Comparison of ENCODE assay signal across 8 cellular contexts in the genomic region with DNA sequence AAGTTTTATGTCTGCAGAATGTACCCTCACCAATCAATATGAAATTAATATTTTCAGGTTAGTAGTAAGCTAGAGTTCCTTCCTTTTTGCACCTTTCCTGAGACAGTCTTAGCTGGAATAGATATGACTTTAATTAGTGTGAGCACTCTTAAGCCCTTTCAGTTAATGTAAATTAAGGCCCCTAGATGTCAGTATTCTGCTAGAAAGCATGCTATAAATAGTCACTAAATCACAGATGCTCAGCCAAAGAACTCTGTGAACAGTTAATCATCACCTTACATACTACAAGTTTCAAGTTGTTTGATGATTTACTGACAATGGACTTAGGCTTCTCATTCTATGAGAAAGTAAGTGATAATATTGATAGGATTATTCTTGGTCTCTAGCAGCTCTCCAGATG.
DNase-seq lines count a peak whose midpoint lies in the region; ATAC-seq and TF ChIP-seq lines count a peak whose summit lies in the region.

No MANE protein-coding gene starts in this region.

- H3K9ac ChIP-seq in Loucy (ENCODE audit: low read depth, low read length, poor library complexity, severe bottlenecking), result no peak overlapping the region

- no peak overlapping the region for H3K27ac ChIP-seq in thyroid gland

- H3K9me2 ChIP-seq in Loucy (replicated peaks; ENCODE audit: low read depth, low read length), result no peaks in the 10 kb centered on the region

- H3F3A ChIP-seq in Loucy (ENCODE audit: low read depth), result no peaks in the 10 kb centered on the region

- peak; percentile 62 for ATAC-seq in GM21360 (IDR thresholded peaks at IDR 0.05; ENCODE audit: unreplicated experiment)
- ATAC-seq in WTC11, result peak; percentile 82
- ATAC-seq in esophagus mucosa, result no peak

- H3K36me3 ChIP-seq in Loucy (ENCODE audit: insufficient read depth, low read length) (no peaks in the 10 kb centered on the region), thyroid gland (no peaks in the 10 kb centered on the region)

- DNase-seq in COR-L47 (lab: John Stamatoyannopoulos, UW), result peak; percentile 44
- DNase-seq in WTC11 (ENCODE audit: low spot score), result no peak
- no peak for DNase-seq in thyroid gland
- no peak for DNase-seq in activated CD4-positive, alpha-beta T cell treated with anti-CD3 and anti-CD28 coated beads, Interleukin-2, amount 50 U/mL, for 4 hours
- no peak for DNase-seq in activated T-cell treated with anti-CD3 and anti-CD28 coated beads, Interleukin-2, amount 50 U/mL, for 24 hours

- H3K4me3 ChIP-seq in Loucy (ENCODE audit: low read length, poor library complexity, severe bottlenecking) (no peak overlapping the region), thyroid gland (replicated peaks in 1 of 3) (no peak overlapping the region)

- intact Hi-C loops in thyroid gland (cut with DNase I), result no loop called here

- H3K9me3 ChIP-seq in Loucy (ENCODE audit: insufficient read depth, low read depth, low read length) (no peaks in the 10 kb centered on the region), thyroid gland (no peaks in the 10 kb centered on the region)

- no peaks in the 10 kb centered on the region for H4K20me1 ChIP-seq in Loucy (ENCODE audit: insufficient read depth, low read length, poor library complexity, severe bottlenecking)

- no peaks in the 10 kb centered on the region for H3K36me3 Mint-ChIP-seq in WTC11
- H3K36me3 Mint-ChIP-seq in activated T-cell treated with anti-CD3 and anti-CD28 coated beads, Interleukin-2, amount 50 U/mL, for 24 hours (ENCODE audit: low read depth), result no peaks in the 10 kb centered on the region

- no peak overlapping the region for H3K4me3 Mint-ChIP-seq in WTC11
- H3K4me3 Mint-ChIP-seq in activated T-cell treated with anti-CD3 and anti-CD28 coated beads, Interleukin-2, amount 50 U/mL, for 24 hours, result no peak overlapping the region

- POLR2A ChIA-PET in WTC11 (lab: Charles Lee), result no interaction called here

- H3K27ac Mint-ChIP-seq in WTC11, result no peak overlapping the region
- no peak overlapping the region for H3K27ac Mint-ChIP-seq in activated T-cell treated with anti-CD3 and anti-CD28 coated beads, Interleukin-2, amount 50 U/mL, for 24 hours

- no peak for TF ChIP-seq POLR2A in thyroid gland (IDR thresholded peaks at IDR 0.05)

- H3K4me2 ChIP-seq in Loucy (ENCODE audit: low read depth, low read length, poor library complexity, severe bottlenecking), result no peak overlapping the region

- H3K4me1 Mint-ChIP-seq in WTC11, result peaks cover 9% of the 10 kb centered on the region
- no peaks in the 10 kb centered on the region for H3K4me1 Mint-ChIP-seq in activated T-cell treated with anti-CD3 and anti-CD28 coated beads, Interleukin-2, amount 50 U/mL, for 24 hours (ENCODE audit: low read depth)

- H3K27me3 Mint-ChIP-seq in WTC11 (ENCODE audit: low read depth), result no peaks in the 10 kb centered on the region
- no peaks in the 10 kb centered on the region for H3K27me3 Mint-ChIP-seq in activated T-cell treated with anti-CD3 and anti-CD28 coated beads, Interleukin-2, amount 50 U/mL, for 24 hours

- TF ChIP-seq CTCF in Loucy (conservative IDR thresholded peaks at IDR 0.05; ENCODE audit: low read length), result peak; percentile 59
- no peak for TF ChIP-seq CTCF in WTC11 (IDR thresholded peaks at IDR 0.05)
- peak in 4 of 6 experiments; percentile 22 to 77 (median 64) for TF ChIP-seq CTCF in thyroid gland (IDR thresholded peaks at IDR 0.05)

- no peak overlapping the region for H2AFZ ChIP-seq in Loucy (ENCODE audit: low read length)

- no peaks in the 10 kb centered on the region for H3K27me3 ChIP-seq in Loucy (ENCODE audit: insufficient read depth, low read length, poor library complexity, severe bottlenecking)
- H3K27me3 ChIP-seq in thyroid gland, result no peaks in the 10 kb centered on the region

- H3K79me2 ChIP-seq in Loucy (ENCODE audit: insufficient read depth, low read length), result no peaks in the 10 kb centered on the region

- H3K9me3 Mint-ChIP-seq in WTC11, result no peaks in the 10 kb centered on the region
- no peaks in the 10 kb centered on the region for H3K9me3 Mint-ChIP-seq in activated T-cell treated with anti-CD3 and anti-CD28 coated beads, Interleukin-2, amount 50 U/mL, for 24 hours

- H3K4me1 ChIP-seq in Loucy (ENCODE audit: insufficient read depth, low read length, poor library complexity, severe bottlenecking) (no peaks in the 10 kb centered on the region), thyroid gland (no peaks in the 10 kb centered on the region)

- CTCF ChIA-PET in WTC11 (lab: Charles Lee), result interaction anchor here (0.7 to 2.5 kb wide), 8 partner anchors 9 to 511 kb away, joined by 3 to 9 read pairs (median 4); a partner anchor contains a TSS

TF ChIP-seq in WTC11, 78 proteins besides CTCF, POLR2A, EP300 and RAD21 (continues in another document):
- TF ChIP-seq, protein P1, sequence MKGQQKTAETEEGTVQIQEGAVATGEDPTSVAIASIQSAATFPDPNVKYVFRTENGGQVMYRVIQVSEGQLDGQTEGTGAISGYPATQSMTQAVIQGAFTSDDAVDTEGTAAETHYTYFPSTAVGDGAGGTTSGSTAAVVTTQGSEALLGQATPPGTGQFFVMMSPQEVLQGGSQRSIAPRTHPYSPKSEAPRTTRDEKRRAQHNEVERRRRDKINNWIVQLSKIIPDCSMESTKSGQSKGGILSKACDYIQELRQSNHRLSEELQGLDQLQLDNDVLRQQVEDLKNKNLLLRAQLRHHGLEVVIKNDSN (CRISPR knock-in tag; IDR thresholded peaks at IDR 0.05), result no peak
- TF ChIP-seq, protein P2, sequence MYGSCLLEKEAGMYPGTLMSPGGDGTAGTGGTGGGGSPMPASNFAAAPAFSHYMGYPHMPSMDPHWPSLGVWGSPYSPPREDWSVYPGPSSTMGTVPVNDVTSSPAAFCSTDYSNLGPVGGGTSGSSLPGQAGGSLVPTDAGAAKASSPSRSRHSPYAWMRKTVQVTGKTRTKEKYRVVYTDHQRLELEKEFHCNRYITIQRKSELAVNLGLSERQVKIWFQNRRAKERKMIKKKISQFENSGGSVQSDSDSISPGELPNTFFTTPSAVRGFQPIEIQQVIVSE (CRISPR knock-in tag; IDR thresholded peaks at IDR 0.05; ENCODE audit: borderline replicate concordance), result no peak
- TF ChIP-seq, protein P3, sequence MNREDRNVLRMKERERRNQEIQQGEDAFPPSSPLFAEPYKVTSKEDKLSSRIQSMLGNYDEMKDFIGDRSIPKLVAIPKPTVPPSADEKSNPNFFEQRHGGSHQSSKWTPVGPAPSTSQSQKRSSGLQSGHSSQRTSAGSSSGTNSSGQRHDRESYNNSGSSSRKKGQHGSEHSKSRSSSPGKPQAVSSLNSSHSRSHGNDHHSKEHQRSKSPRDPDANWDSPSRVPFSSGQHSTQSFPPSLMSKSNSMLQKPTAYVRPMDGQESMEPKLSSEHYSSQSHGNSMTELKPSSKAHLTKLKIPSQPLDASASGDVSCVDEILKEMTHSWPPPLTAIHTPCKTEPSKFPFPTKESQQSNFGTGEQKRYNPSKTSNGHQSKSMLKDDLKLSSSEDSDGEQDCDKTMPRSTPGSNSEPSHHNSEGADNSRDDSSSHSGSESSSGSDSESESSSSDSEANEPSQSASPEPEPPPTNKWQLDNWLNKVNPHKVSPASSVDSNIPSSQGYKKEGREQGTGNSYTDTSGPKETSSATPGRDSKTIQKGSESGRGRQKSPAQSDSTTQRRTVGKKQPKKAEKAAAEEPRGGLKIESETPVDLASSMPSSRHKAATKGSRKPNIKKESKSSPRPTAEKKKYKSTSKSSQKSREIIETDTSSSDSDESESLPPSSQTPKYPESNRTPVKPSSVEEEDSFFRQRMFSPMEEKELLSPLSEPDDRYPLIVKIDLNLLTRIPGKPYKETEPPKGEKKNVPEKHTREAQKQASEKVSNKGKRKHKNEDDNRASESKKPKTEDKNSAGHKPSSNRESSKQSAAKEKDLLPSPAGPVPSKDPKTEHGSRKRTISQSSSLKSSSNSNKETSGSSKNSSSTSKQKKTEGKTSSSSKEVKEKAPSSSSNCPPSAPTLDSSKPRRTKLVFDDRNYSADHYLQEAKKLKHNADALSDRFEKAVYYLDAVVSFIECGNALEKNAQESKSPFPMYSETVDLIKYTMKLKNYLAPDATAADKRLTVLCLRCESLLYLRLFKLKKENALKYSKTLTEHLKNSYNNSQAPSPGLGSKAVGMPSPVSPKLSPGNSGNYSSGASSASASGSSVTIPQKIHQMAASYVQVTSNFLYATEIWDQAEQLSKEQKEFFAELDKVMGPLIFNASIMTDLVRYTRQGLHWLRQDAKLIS (CRISPR knock-in tag; IDR thresholded peaks at IDR 0.05; ENCODE audit: borderline replicate concordance), result no peak
- TF ChIP-seq, protein P4, sequence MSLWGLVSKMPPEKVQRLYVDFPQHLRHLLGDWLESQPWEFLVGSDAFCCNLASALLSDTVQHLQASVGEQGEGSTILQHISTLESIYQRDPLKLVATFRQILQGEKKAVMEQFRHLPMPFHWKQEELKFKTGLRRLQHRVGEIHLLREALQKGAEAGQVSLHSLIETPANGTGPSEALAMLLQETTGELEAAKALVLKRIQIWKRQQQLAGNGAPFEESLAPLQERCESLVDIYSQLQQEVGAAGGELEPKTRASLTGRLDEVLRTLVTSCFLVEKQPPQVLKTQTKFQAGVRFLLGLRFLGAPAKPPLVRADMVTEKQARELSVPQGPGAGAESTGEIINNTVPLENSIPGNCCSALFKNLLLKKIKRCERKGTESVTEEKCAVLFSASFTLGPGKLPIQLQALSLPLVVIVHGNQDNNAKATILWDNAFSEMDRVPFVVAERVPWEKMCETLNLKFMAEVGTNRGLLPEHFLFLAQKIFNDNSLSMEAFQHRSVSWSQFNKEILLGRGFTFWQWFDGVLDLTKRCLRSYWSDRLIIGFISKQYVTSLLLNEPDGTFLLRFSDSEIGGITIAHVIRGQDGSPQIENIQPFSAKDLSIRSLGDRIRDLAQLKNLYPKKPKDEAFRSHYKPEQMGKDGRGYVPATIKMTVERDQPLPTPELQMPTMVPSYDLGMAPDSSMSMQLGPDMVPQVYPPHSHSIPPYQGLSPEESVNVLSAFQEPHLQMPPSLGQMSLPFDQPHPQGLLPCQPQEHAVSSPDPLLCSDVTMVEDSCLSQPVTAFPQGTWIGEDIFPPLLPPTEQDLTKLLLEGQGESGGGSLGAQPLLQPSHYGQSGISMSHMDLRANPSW (CRISPR knock-in tag; conservative IDR thresholded peaks at IDR 0.05; ENCODE audit: low read depth), result no peak
- TF ChIP-seq RELA (CRISPR knock-in tag; IDR thresholded peaks at IDR 0.05; ENCODE audit: borderline replicate concordance), result no peak
